Comparison of ENCODE assay signal across 18 cellular contexts in the genomic region with DNA sequence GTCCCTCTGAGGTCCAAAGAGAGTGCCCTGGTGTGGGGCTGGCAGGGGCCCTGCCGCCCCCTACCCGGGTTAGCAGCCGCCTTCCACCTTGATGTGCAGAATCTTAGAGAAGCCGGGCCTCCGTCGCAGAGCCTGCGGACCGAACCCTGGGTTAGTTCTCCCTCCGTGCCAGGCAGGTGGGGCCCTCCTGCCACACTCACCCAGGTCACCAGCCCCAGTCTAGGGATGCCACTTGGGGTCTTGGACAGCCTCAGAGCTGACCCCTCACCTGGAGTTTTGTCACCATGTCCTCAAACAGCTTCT. TPM values are rescaled to one million over a fixed set of nuclear protein-coding genes. Genes with fewer than 3 reads are reported as not detected.
DNase-seq lines count a peak whose midpoint lies in the region; ATAC-seq lines count a peak whose summit lies in the region.
"Had no signal": no experiment of that assay in that cellular context is flagged by ENCODE, and none has a peak within 500 bp of the region (broad histone marks: within the 10 kb centered on the region; RNA-seq: fewer than 3 reads in every experiment).

No MANE protein-coding gene starts in this region.

- H3K27ac Mint-ChIP-seq in activated CD4-positive, alpha-beta T cell treated with anti-CD3 and anti-CD28 coated beads, Interleukin-2, amount 10 ng/mL, durations not matched to agents 7 days and 5 days = peak overlapping the region; percentile 51
- H3K27ac Mint-ChIP-seq in stimulated activated naive B cell treated with anti-CD40 and anti-IgM and Interleukin-4, amounts not matched to agents 10 μg/mL and 1 μg/mL and 100 μg/mL, for 72 hours = peak overlapping the region; percentile 65
- H3K27ac Mint-ChIP-seq: B cell; CD4-positive, CD25-positive, alpha-beta regulatory T cell; GM23338; H9 had no signal

- no peaks in the 10 kb centered on the region for H3K27me3 Mint-ChIP-seq in activated CD4-positive, alpha-beta T cell treated with anti-CD3 and anti-CD28 coated beads, Interleukin-2, amount 10 ng/mL, durations not matched to agents 7 days and 5 days
- no peaks in the 10 kb centered on the region for H3K27me3 Mint-ChIP-seq in stimulated activated naive B cell treated with anti-CD40 and anti-IgM and Interleukin-4, amounts not matched to agents 10 μg/mL and 1 μg/mL and 100 μg/mL, for 72 hours
- H3K27me3 Mint-ChIP-seq: B cell; CD4-positive, CD25-positive, alpha-beta regulatory T cell had no signal

- H3K4me1 Mint-ChIP-seq in activated CD4-positive, alpha-beta T cell treated with anti-CD3 and anti-CD28 coated beads, Interleukin-2, amount 10 ng/mL, durations not matched to agents 7 days and 5 days = peaks cover 1% of the 10 kb centered on the region
- peaks cover 4 to 6% of the 10 kb centered on the region in 2 donors for H3K4me1 Mint-ChIP-seq in stimulated activated naive B cell treated with anti-CD40 and anti-IgM and Interleukin-4, amounts not matched to agents 10 μg/mL and 1 μg/mL and 100 μg/mL, for 72 hours
- H3K4me1 Mint-ChIP-seq: B cell had no signal

- CTCF ChIA-PET in activated CD4-positive, alpha-beta T cell treated with anti-CD3 and anti-CD28 coated beads, Interleukin-2, amount 10 ng/mL, durations not matched to agents 7 days and 5 days (lab: Charles Lee) = interaction anchor here (0.6 to 1.9 kb wide), 2 partner anchors 11 to 23 kb away, joined by 4 to 5 read pairs; no protein-coding TSS in a partner anchor

- H3K4me3 Mint-ChIP-seq in activated CD4-positive, alpha-beta T cell treated with anti-CD3 and anti-CD28 coated beads, Interleukin-2, amount 10 ng/mL, durations not matched to agents 7 days and 5 days = no peak overlapping the region
- H3K4me3 Mint-ChIP-seq in stimulated activated naive B cell treated with anti-CD40 and anti-IgM and Interleukin-4, amounts not matched to agents 10 μg/mL and 1 μg/mL and 100 μg/mL, for 72 hours = no peak overlapping the region
- H3K4me3 Mint-ChIP-seq: B cell; CD4-positive, CD25-positive, alpha-beta regulatory T cell; CD8-positive, alpha-beta memory T cell; GM23338 had no signal

- peaks cover 16% of the 10 kb centered on the region for H3K36me3 Mint-ChIP-seq in activated CD4-positive, alpha-beta T cell treated with anti-CD3 and anti-CD28 coated beads, Interleukin-2, amount 10 ng/mL, durations not matched to agents 7 days and 5 days (ENCODE audit: low read depth)
- H3K36me3 Mint-ChIP-seq in stimulated activated naive B cell treated with anti-CD40 and anti-IgM and Interleukin-4, amounts not matched to agents 10 μg/mL and 1 μg/mL and 100 μg/mL, for 72 hours = peaks cover 28 to 46% of the 10 kb centered on the region in 2 donors

- H3K9me3 Mint-ChIP-seq in activated CD4-positive, alpha-beta T cell treated with anti-CD3 and anti-CD28 coated beads, Interleukin-2, amount 10 ng/mL, durations not matched to agents 7 days and 5 days = no peaks in the 10 kb centered on the region
- no peaks in the 10 kb centered on the region for H3K9me3 Mint-ChIP-seq in stimulated activated naive B cell treated with anti-CD40 and anti-IgM and Interleukin-4, amounts not matched to agents 10 μg/mL and 1 μg/mL and 100 μg/mL, for 72 hours
- H3K9me3 Mint-ChIP-seq: CD4-positive, CD25-positive, alpha-beta regulatory T cell; CD8-positive, alpha-beta memory T cell; GM23338; H9 had no signal

- POLR2A ChIA-PET in activated CD4-positive, alpha-beta T cell treated with anti-CD3 and anti-CD28 coated beads, Interleukin-2, amount 10 ng/mL, durations not matched to agents 7 days and 5 days (lab: Charles Lee) = no interaction called here

- no peak for ATAC-seq in stimulated activated naive B cell treated with anti-CD40 and anti-IgM and Interleukin-4, amounts not matched to agents 10 μg/mL and 1 μg/mL and 100 μg/mL, for 72 hours (replicated peaks)
- ATAC-seq in HG02973 (IDR thresholded peaks at IDR 0.05; ENCODE audit: unreplicated experiment) (no peak), GM21619 (IDR thresholded peaks at IDR 0.05; ENCODE audit: unreplicated experiment) (no peak)
- ATAC-seq: GM12878, GM23338, HCT116 had no signal

- no peak for DNase-seq in activated CD4-positive, alpha-beta T cell treated with anti-CD3 and anti-CD28 coated beads, Interleukin-2, amount 10 ng/mL, durations not matched to agents 7 days and 5 days
- DNase-seq in activated CD4-positive, alpha-beta T cell treated with anti-CD3 and anti-CD28 coated beads for 48 hours = no peak
- peak; percentile 81 for DNase-seq in mesenteric fat pad (ENCODE audit: low spot score)
- DNase-seq in stimulated activated naive B cell treated with anti-CD40 and anti-IgM and Interleukin-4, amounts not matched to agents 10 μg/mL and 1 μg/mL and 100 μg/mL, for 72 hours = no peak
- DNase-seq: CD4-positive, CD25-positive, alpha-beta regulatory T cell; CD8-positive, alpha-beta memory T cell; DMS 273 treated with DMSO at 0.1 percent for 48 hours; DMS79; EL; GDM1; H9 had no signal

RNA-seq across cellular contexts. Expression of a gene that starts 24.8 kb away (rescaled TPM):
- total RNA-seq in activated CD4-positive, alpha-beta T cell treated with anti-CD3 and anti-CD28 coated beads, Interleukin-2, amount 10 ng/mL, durations not matched to agents 7 days and 5 days = 100 to 1,000 TPM; 281 to 310 TPM
- total RNA-seq in mesenteric fat pad = 190 TPM

RNA-seq across cellular contexts. Expression of a gene that starts 25.4 kb away (rescaled TPM):
- total RNA-seq in activated CD4-positive, alpha-beta T cell treated with anti-CD3 and anti-CD28 coated beads, Interleukin-2, amount 10 ng/mL, durations not matched to agents 7 days and 5 days = 10 to 100 TPM; 18.2 to 20.2 TPM
- total RNA-seq in mesenteric fat pad = 1.7 TPM

RNA-seq across cellular contexts. Expression of a gene that starts 25.8 kb away (rescaled TPM):
- 10 to 100 TPM; 12.5 to 13.7 TPM for total RNA-seq in activated CD4-positive, alpha-beta T cell treated with anti-CD3 and anti-CD28 coated beads, Interleukin-2, amount 10 ng/mL, durations not matched to agents 7 days and 5 days
- total RNA-seq in mesenteric fat pad = 31.1 TPM

RNA-seq across cellular contexts. Expression of a gene that starts 34.5 kb away (rescaled TPM):
- total RNA-seq in activated CD4-positive, alpha-beta T cell treated with anti-CD3 and anti-CD28 coated beads, Interleukin-2, amount 10 ng/mL, durations not matched to agents 7 days and 5 days = not detected
- not detected for total RNA-seq in mesenteric fat pad
- total RNA-seq: GM12878, GM23338, H4 had no signal

RNA-seq across cellular contexts. Expression of a gene that starts 44.8 kb away (rescaled TPM):
- total RNA-seq in activated CD4-positive, alpha-beta T cell treated with anti-CD3 and anti-CD28 coated beads, Interleukin-2, amount 10 ng/mL, durations not matched to agents 7 days and 5 days = 10 to 100 TPM; 13.6 to 16.5 TPM
- total RNA-seq in mesenteric fat pad = 25.1 TPM
